10 cellular contexts compared by ENCODE assay signal in the genomic region with DNA sequence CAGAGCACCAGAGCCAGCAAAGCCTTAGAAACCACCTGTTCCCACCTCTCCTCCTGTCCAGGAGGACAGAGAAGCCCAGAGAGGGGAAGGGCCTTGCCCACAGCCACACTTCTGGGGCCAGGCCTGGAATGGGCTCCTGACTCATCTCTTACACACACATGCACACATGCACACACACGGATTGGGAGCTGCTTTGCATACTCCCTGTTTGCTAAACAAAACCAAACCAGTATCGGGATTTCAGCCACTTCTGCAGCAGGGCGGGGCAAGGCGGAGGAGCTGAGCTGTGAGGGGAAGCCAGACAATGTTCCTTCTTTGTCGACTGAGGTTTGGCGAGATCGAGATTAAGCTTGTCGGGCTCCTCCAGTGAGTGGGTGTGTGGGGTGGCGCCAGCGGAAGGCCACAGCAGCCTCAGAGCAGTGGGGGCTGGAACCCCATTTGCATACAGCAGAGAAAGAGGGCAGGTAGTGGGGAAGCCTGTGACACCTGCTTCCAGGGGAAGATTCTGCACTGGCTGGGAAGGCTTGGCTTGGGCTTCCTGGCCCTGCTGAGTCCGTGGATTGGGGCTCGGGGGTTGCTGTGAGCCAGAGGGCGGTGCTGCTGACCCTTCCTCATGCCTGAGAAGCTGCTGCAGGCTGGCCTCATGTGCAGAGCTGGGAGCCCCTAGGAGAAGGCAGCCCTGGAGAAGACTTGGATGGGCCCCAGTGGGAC. TPM values are rescaled to one million over a fixed set of nuclear protein-coding genes. Genes with fewer than 3 reads are reported as not detected.
A peak's percentile ranks its signal among the peaks of the same experiment; 100 is the strongest.
DNase-seq lines count a peak whose midpoint lies in the region; ATAC-seq lines count a peak whose summit lies in the region.
"Had no signal": no experiment of that assay in that cellular context is flagged by ENCODE, and none has a peak within 500 bp of the region (broad histone marks: within the 10 kb centered on the region; RNA-seq: fewer than 3 reads in every experiment).

No MANE protein-coding gene starts in this region.

- H3K9me3 ChIP-seq in CD8-positive, alpha-beta memory T cell (ENCODE audit: low read length) = no peaks in the 10 kb centered on the region

- H3K27me3 ChIP-seq in CD8-positive, alpha-beta memory T cell (ENCODE audit: insufficient read depth, low read length, poor library complexity, severe bottlenecking) = no peaks in the 10 kb centered on the region
- H3K27me3 ChIP-seq: cardiac muscle cell had no signal

- H3K4me1 Mint-ChIP-seq in activated CD8-positive, alpha-beta T cell treated with anti-CD3 and anti-CD28 coated beads, Interleukin-2, amount 10 ng/mL, durations not matched to agents 7 days and 5 days (ENCODE audit: low read depth) = peaks cover 30% of the 10 kb centered on the region
- H3K4me1 Mint-ChIP-seq in memory B cell = peaks cover 11% of the 10 kb centered on the region
- H3K4me1 Mint-ChIP-seq in CD8-positive, alpha-beta memory T cell = peaks cover 4 to 8% (median 5%) of the 10 kb centered on the region in 3 donors

- H3K4me3 ChIP-seq in CD8-positive, alpha-beta memory T cell (ENCODE audit: low read length) = no peak overlapping the region
- H3K4me3 ChIP-seq: cardiac muscle cell had no signal

- ATAC-seq in HG02870 (IDR thresholded peaks at IDR 0.05; ENCODE audit: unreplicated experiment) (peak; percentile 58), memory B cell (ENCODE audit: low read depth) (peak; percentile 66), GM19397 (IDR thresholded peaks at IDR 0.05; ENCODE audit: unreplicated experiment) (no peak)
- ATAC-seq in activated CD8-positive, alpha-beta T cell treated with anti-CD3 and anti-CD28 coated beads, Interleukin-2, amount 10 ng/mL, durations not matched to agents 7 days and 5 days = peak; percentile 64

- H3K27ac ChIP-seq in CD8-positive, alpha-beta memory T cell (ENCODE audit: low read depth, low read length) = no peak overlapping the region
- H3K27ac ChIP-seq: cardiac muscle cell had no signal

- H3K27me3 Mint-ChIP-seq in activated CD8-positive, alpha-beta T cell treated with anti-CD3 and anti-CD28 coated beads, Interleukin-2, amount 10 ng/mL, durations not matched to agents 7 days and 5 days (ENCODE audit: low read depth) = peaks cover 18% of the 10 kb centered on the region
- H3K27me3 Mint-ChIP-seq in memory B cell = peaks cover 31% of the 10 kb centered on the region
- peaks cover 27 to 68% of the 10 kb centered on the region in 2 donors for H3K27me3 Mint-ChIP-seq in CD8-positive, alpha-beta memory T cell

- no peaks in the 10 kb centered on the region for H3K36me3 ChIP-seq in CD8-positive, alpha-beta memory T cell (ENCODE audit: insufficient read depth, low read length)
- H3K36me3 ChIP-seq: cardiac muscle cell had no signal

- H3K4me3 Mint-ChIP-seq in activated CD8-positive, alpha-beta T cell treated with anti-CD3 and anti-CD28 coated beads, Interleukin-2, amount 10 ng/mL, durations not matched to agents 7 days and 5 days = no peak overlapping the region
- no peak overlapping the region for H3K4me3 Mint-ChIP-seq in memory B cell
- peak overlapping the region in 2 of 7 donors; percentile 12 to 59 for H3K4me3 Mint-ChIP-seq in CD8-positive, alpha-beta memory T cell

- H3K36me3 Mint-ChIP-seq in activated CD8-positive, alpha-beta T cell treated with anti-CD3 and anti-CD28 coated beads, Interleukin-2, amount 10 ng/mL, durations not matched to agents 7 days and 5 days (ENCODE audit: low read depth) = no peaks in the 10 kb centered on the region
- H3K36me3 Mint-ChIP-seq in memory B cell = no peaks in the 10 kb centered on the region
- peaks cover 0 to 2% (median 0%) of the 10 kb centered on the region in 3 donors for H3K36me3 Mint-ChIP-seq in CD8-positive, alpha-beta memory T cell

- H3K4me1 ChIP-seq in CD8-positive, alpha-beta memory T cell (ENCODE audit: insufficient read depth, low read length) = no peaks in the 10 kb centered on the region

- POLR2A ChIA-PET in activated CD8-positive, alpha-beta T cell treated with anti-CD3 and anti-CD28 coated beads, Interleukin-2, amount 10 ng/mL, durations not matched to agents 7 days and 5 days (lab: Charles Lee) = no interaction called here
- POLR2A ChIA-PET in CD8-positive, alpha-beta memory T cell (lab: Charles Lee) = no interaction called here

- H3K27ac Mint-ChIP-seq in activated CD8-positive, alpha-beta T cell treated with anti-CD3 and anti-CD28 coated beads, Interleukin-2, amount 10 ng/mL, durations not matched to agents 7 days and 5 days = no peak overlapping the region
- no peak overlapping the region for H3K27ac Mint-ChIP-seq in memory B cell
- no peak overlapping the region for H3K27ac Mint-ChIP-seq in CD8-positive, alpha-beta memory T cell

- no peaks in the 10 kb centered on the region for H3K9me3 Mint-ChIP-seq in activated CD8-positive, alpha-beta T cell treated with anti-CD3 and anti-CD28 coated beads, Interleukin-2, amount 10 ng/mL, durations not matched to agents 7 days and 5 days (ENCODE audit: insufficient read depth)
- H3K9me3 Mint-ChIP-seq in memory B cell = peaks cover 2% of the 10 kb centered on the region
- H3K9me3 Mint-ChIP-seq in CD8-positive, alpha-beta memory T cell = no peaks in the 10 kb centered on the region

- CTCF ChIA-PET in activated CD8-positive, alpha-beta T cell treated with anti-CD3 and anti-CD28 coated beads, Interleukin-2, amount 10 ng/mL, durations not matched to agents 7 days and 5 days (lab: Charles Lee) = interaction anchor here (1.3 to 1.5 kb wide), 2 partner anchors 16 to 28 kb away, joined by 4 to 6 read pairs; a partner anchor contains a TSS
- CTCF ChIA-PET in CD8-positive, alpha-beta memory T cell (lab: Charles Lee) = no interaction called here

- peak; percentile 71 for DNase-seq in GDM1 (lab: John Stamatoyannopoulos, UW)
- peak; percentile 45 for DNase-seq in activated CD8-positive, alpha-beta T cell treated with anti-CD3 and anti-CD28 coated beads, Interleukin-2, amount 10 ng/mL, durations not matched to agents 7 days and 5 days
- no peak for DNase-seq in memory B cell (ENCODE audit: low spot score in 2 of 2)
- no peak for DNase-seq in activated naive CD4-positive, alpha-beta T cell treated with anti-CD3 and anti-CD28 coated beads, Interleukin-2, amount 50 U/mL, for 16 hours
- DNase-seq in activated effector memory CD4-positive, alpha-beta T cell treated with Interleukin-2 at 50 U/mL for 16 hours = no peak
- DNase-seq in CD8-positive, alpha-beta memory T cell = no peak
- DNase-seq: right cardiac atrium had no signal

RNA-seq across cellular contexts. Expression of a gene that starts 16.1 kb away (rescaled TPM):
- not detected for total RNA-seq in activated CD8-positive, alpha-beta T cell treated with anti-CD3 and anti-CD28 coated beads, Interleukin-2, amount 10 ng/mL, durations not matched to agents 7 days and 5 days
- not detected for total RNA-seq in CD8-positive, alpha-beta memory T cell
- polyA plus RNA-seq in CD8-positive, alpha-beta memory T cell = not detected
- polyA plus RNA-seq: cardiac muscle cell had no signal

RNA-seq across cellular contexts. Expression of a gene that starts 36.2 kb away (rescaled TPM):
- total RNA-seq in activated CD8-positive, alpha-beta T cell treated with anti-CD3 and anti-CD28 coated beads, Interleukin-2, amount 10 ng/mL, durations not matched to agents 7 days and 5 days = 10 to 100 TPM; 89.3 to 95.7 TPM
- 10 to 100 TPM; 87.8 to 91.8 TPM for total RNA-seq in CD8-positive, alpha-beta memory T cell
- polyA plus RNA-seq in CD8-positive, alpha-beta memory T cell = 38.5 TPM

RNA-seq across cellular contexts. Expression of a gene that starts 50.1 kb away (rescaled TPM):
- 10 to 100 TPM; 26.1 to 26.6 TPM for total RNA-seq in activated CD8-positive, alpha-beta T cell treated with anti-CD3 and anti-CD28 coated beads, Interleukin-2, amount 10 ng/mL, durations not matched to agents 7 days and 5 days
- 10 to 100 TPM; 33.9 to 37.1 TPM for total RNA-seq in CD8-positive, alpha-beta memory T cell
- 12.6 TPM for polyA plus RNA-seq in CD8-positive, alpha-beta memory T cell

Comparison
In these comparisons a context has a peak if more than half of its experiments do, and no peak if none do; other contexts are left out.
1. DNase-seq: peak in GDM1 (single experiment) and activated CD8-positive, alpha-beta T cell treated with anti-CD3 and anti-CD28 coated beads, Interleukin-2, amount 10 ng/mL, durations not matched to agents 7 days and 5 days (single experiment); none in memory B cell (0 of 2), activated naive CD4-positive, alpha-beta T cell treated with anti-CD3 and anti-CD28 coated beads, Interleukin-2, amount 50 U/mL, for 16 hours (single experiment), activated effector memory CD4-positive, alpha-beta T cell treated with Interleukin-2 at 50 U/mL for 16 hours (single experiment) and CD8-positive, alpha-beta memory T cell (0 of 5).